ENCODE assay signal across 26 cellular contexts in the genomic region with DNA sequence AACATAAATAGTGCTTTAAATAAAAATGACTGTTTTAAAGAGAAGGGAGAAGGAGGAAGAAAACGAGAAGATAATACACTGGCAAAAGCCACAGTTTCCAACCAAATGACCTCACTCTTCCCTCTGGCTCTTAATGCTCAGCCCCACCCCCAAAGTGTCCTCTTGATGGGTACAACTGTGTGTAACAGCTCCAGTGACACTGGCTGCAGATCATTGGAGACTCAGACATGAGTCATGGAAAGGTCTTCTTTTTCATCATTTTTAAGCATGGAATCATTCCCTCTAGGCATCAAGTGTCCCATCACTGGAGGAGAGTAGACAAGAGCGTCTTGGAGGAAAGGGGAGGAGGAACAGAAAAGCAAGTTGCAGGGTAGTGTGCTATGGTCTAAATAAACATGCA.
A peak's percentile ranks its signal among the peaks of the same experiment; 100 is the strongest.
DNase-seq lines count a peak whose midpoint lies in the region; ATAC-seq and TF ChIP-seq lines count a peak whose summit lies in the region.
"Had no signal": no experiment of that assay in that cellular context is flagged by ENCODE, and none has a peak within 500 bp of the region (broad histone marks: within the 10 kb centered on the region; RNA-seq: fewer than 3 reads in every experiment).

No MANE protein-coding gene starts in this region.

- no peak overlapping the region for H3K27ac ChIP-seq in uterus
- H3K27ac ChIP-seq: esophagus muscularis mucosa, WERI-Rb-1 had no signal

- H3K9me3 ChIP-seq in uterus: no peaks in the 10 kb centered on the region
- H3K9me3 ChIP-seq: esophagus muscularis mucosa had no signal

- H3K36me3 ChIP-seq in uterus: no peaks in the 10 kb centered on the region
- H3K36me3 ChIP-seq: esophagus muscularis mucosa, WERI-Rb-1 had no signal

- H3K4me1 ChIP-seq in uterus: peaks cover 0 to 7% of the 10 kb centered on the region in 2 donors
- H3K4me1 ChIP-seq: esophagus muscularis mucosa had no signal

- intact Hi-C loops in uterus (cut with DNase I; ENCODE audit: low total_unique reads): no loop called here

- H3K4me3 ChIP-seq in fibroblast of mammary gland (ENCODE audit: control insufficient read depth, low read depth, low read length) (no peak overlapping the region), uterus (no peak overlapping the region)
- H3K4me3 ChIP-seq: esophagus muscularis mucosa had no signal

- DNase-seq in AG20443 (ENCODE audit: low spot score) (peak; percentile 44), DMS53 treated with DMSO at 0.1 percent for 48 hours (lab: John Stamatoyannopoulos, UW; ENCODE audit: unreplicated experiment) (peak; percentile 10), RPMI7951 (ENCODE audit: low read depth) (peak; percentile 79), fibroblast of mammary gland (ENCODE audit: low read depth) (peak; percentile 44), uterus (no peak), DMS153 (lab: John Stamatoyannopoulos, UW) (no peak)
- DNase-seq in activated naive CD4-positive, alpha-beta T cell treated with anti-CD3 and anti-CD28 coated beads, Interleukin-2, amount 50 U/mL, for 16 hours: no peak
- DNase-seq: activated CD4-positive, alpha-beta T cell treated with anti-CD3 and anti-CD28 coated beads, Interleukin-2, amount 50 U/mL, for 4 hours; activated CD8-positive, alpha-beta memory T cell treated with anti-CD3 and anti-CD28 coated beads, Interleukin-2, amount 50 U/mL, for 4 hours; activated naive CD8-positive, alpha-beta T cell treated with anti-CD3 and anti-CD28 coated beads, Interleukin-2, amount 50 U/mL, for 24 hours; CD4-positive, alpha-beta T cell; DMS79 treated with DMSO at 0.1 percent for 48 hours; effector memory CD4-positive, alpha-beta T cell; GOT3; MM.1S; naive thymus-derived CD8-positive, alpha-beta T cell; NCI-H146; NCI-H2171 treated with DMSO at 0.1 percent for 48 hours; NCI-H69; retina; stimulated activated CD4-positive, alpha-beta T cell treated with anti-CD3 and anti-CD28 coated beads, Interleukin-4, amount 100 ng/mL, for 24 hours; stimulated activated naive CD4-positive, alpha-beta T cell treated with Interleukin-2 at 50 U/mL for 16 hours; T-helper 17 cell; WERI-Rb-1 had no signal

- ATAC-seq in GM19324 (IDR thresholded peaks at IDR 0.05; ENCODE audit: low FRiP score, unreplicated experiment): no peak
- ATAC-seq: activated naive CD8-positive, alpha-beta T cell treated with anti-CD3 and anti-CD28 coated beads, Interleukin-2, amount 50 U/mL, for 24 hours; naive thymus-derived CD8-positive, alpha-beta T cell; T-helper 17 cell had no signal

- TF ChIP-seq POLR2A in uterus (IDR thresholded peaks at IDR 0.05): no peak

- TF ChIP-seq CTCF in fibroblast of mammary gland (conservative IDR thresholded peaks at IDR 0.05; ENCODE audit: control insufficient read depth, insufficient read depth, low read depth, low read length) (no peak), uterus (IDR thresholded peaks at IDR 0.05) (no peak)

- H3K27me3 ChIP-seq in uterus: no peaks in the 10 kb centered on the region
- H3K27me3 ChIP-seq: esophagus muscularis mucosa had no signal

Comparison
In these comparisons a context has a peak if more than half of its experiments do, and no peak if none do; other contexts are left out.
1. DNase-seq: peak in AG20443 (single experiment), DMS53 treated with DMSO at 0.1 percent for 48 hours (single experiment), RPMI7951 (single experiment) and fibroblast of mammary gland (single experiment); none in uterus (0 of 2), activated naive CD4-positive, alpha-beta T cell treated with anti-CD3 and anti-CD28 coated beads, Interleukin-2, amount 50 U/mL, for 16 hours (single experiment) and DMS153 (single experiment).